In the genomic region with DNA sequence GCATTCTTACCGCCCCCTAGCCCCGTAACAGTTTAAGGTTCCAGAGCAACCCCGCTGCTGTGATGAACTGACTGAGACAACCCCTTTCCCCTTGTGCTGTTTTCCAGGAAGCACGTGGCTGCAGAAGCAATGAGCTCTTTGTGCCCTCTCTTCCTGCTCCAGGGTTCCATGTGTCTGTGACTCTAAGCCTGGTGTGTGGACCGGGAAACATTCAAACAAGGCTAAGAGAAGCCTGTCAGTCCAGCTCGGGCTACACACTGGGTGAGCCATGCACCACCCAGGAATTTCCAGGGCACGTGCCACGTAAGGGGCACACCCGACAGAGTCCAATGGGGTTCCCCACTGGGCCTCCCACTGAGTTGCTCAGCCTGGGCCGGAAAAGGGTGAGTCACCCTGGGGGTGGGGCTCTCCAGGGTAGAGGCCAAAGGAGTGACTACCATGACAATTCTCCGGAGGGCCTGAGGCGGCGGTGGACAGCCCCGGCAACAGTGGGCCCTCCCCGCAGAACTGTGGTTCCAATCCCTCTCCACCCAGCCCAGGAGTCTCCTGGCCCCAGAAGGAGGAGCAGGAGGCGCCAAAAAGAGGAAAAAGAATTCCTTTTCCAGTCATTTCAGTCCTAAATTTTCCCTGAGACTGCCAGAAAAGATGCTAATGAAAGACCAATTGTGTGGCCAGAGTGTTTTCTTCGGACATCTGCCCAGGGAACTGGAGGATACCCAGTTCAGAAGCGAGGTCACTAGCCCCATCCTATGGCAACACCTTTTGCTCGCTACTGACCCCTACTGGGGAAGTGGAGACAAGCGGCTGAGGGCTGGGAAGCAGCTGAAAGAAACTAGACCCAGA, we compare ENCODE assay signal across 8 cellular contexts.
DNase-seq lines count a peak whose midpoint lies in the region; ATAC-seq and TF ChIP-seq lines count a peak whose summit lies in the region.

No MANE protein-coding gene starts in this region.

- peak; percentile 94 for TF ChIP-seq CTCF in CD8-positive, alpha-beta T cell (IDR thresholded peaks at IDR 0.05)
- TF ChIP-seq CTCF in gastroesophageal sphincter (IDR thresholded peaks at IDR 0.05) (peak; percentile 62 to 88 (median 74)), osteocyte (IDR thresholded peaks at IDR 0.05) (peak; percentile 91), thoracic aorta (IDR thresholded peaks at IDR 0.05) (peak; percentile 53)

- H3K4me1 ChIP-seq in CD8-positive, alpha-beta T cell (ENCODE audit: insufficient read depth, low read length) = peaks cover 10% of the 10 kb centered on the region
- H3K4me1 ChIP-seq in gastroesophageal sphincter (peaks cover 0 to 12% (median 0%) of the 10 kb centered on the region in 3 donors), thoracic aorta (ENCODE audit: control insufficient read depth in 1 of 2, low read depth in 2 of 2) (peaks cover 0 to 5% of the 10 kb centered on the region in 2 donors)

- 32 to 76% methylated on average over 5 to 6 of the region's 20 CpGs for WGBS in gastroesophageal sphincter (ENCODE audit: low coverage in 1 of 2), 2 donors

- H3K27ac Mint-ChIP-seq in CD8-positive, alpha-beta T cell = no peak overlapping the region
- H3K27ac Mint-ChIP-seq in osteocyte (ENCODE audit: unreplicated experiment) = peak overlapping the region; percentile 92

- no peaks in the 10 kb centered on the region for H3K36me3 ChIP-seq in CD8-positive, alpha-beta T cell (ENCODE audit: insufficient read depth, low read length)
- H3K36me3 ChIP-seq in gastroesophageal sphincter (no peaks in the 10 kb centered on the region), thoracic aorta (no peaks in the 10 kb centered on the region)

- peaks cover 11% of the 10 kb centered on the region for H3K4me1 Mint-ChIP-seq in CD8-positive, alpha-beta T cell (ENCODE audit: low read depth)
- peaks cover 18% of the 10 kb centered on the region for H3K4me1 Mint-ChIP-seq in osteocyte (ENCODE audit: unreplicated experiment)

- no peaks in the 10 kb centered on the region for H3K9me3 Mint-ChIP-seq in CD8-positive, alpha-beta T cell
- H3K9me3 Mint-ChIP-seq in osteocyte (ENCODE audit: unreplicated experiment) = no peaks in the 10 kb centered on the region

- H3K4me3 ChIP-seq in CD8-positive, alpha-beta T cell (ENCODE audit: low read depth, low read length) = no peak overlapping the region
- no peak overlapping the region for H3K4me3 ChIP-seq in gastroesophageal sphincter
- H3K4me3 ChIP-seq in thoracic aorta = peak overlapping the region; percentile 13

- H3K36me3 Mint-ChIP-seq in CD8-positive, alpha-beta T cell = no peaks in the 10 kb centered on the region
- H3K36me3 Mint-ChIP-seq in osteocyte (ENCODE audit: unreplicated experiment) = no peaks in the 10 kb centered on the region

- no peaks in the 10 kb centered on the region for H3K9me3 ChIP-seq in CD8-positive, alpha-beta T cell (ENCODE audit: low read length)
- H3K9me3 ChIP-seq in gastroesophageal sphincter (no peaks in the 10 kb centered on the region), thoracic aorta (no peaks in the 10 kb centered on the region)

- H3K27me3 Mint-ChIP-seq in CD8-positive, alpha-beta T cell (ENCODE audit: low read depth) = peaks cover 3% of the 10 kb centered on the region
- no peaks in the 10 kb centered on the region for H3K27me3 Mint-ChIP-seq in osteocyte (ENCODE audit: unreplicated experiment)

- no peak for TF ChIP-seq POLR2A in gastroesophageal sphincter (IDR thresholded peaks at IDR 0.05)

- intact Hi-C loops in CD8-positive, alpha-beta T cell (cut with DNase I, micrococcal nuclease) = loop anchor here (1.0 to 5.0 kb wide), 9 partner anchors 11 to 308 kb away; no protein-coding TSS in a partner anchor

- peak overlapping the region; percentile 46 for H3K4me3 Mint-ChIP-seq in CD8-positive, alpha-beta T cell
- peak overlapping the region; percentile 28 for H3K4me3 Mint-ChIP-seq in osteocyte (ENCODE audit: unreplicated experiment)

- H3K27ac ChIP-seq in CD8-positive, alpha-beta T cell (ENCODE audit: low read depth, low read length) = no peak overlapping the region
- peak overlapping the region in 3 of 4 donors; percentile 68 to 74 (median 69) for H3K27ac ChIP-seq in gastroesophageal sphincter
- H3K27ac ChIP-seq in thoracic aorta = peak overlapping the region in 1 of 2 donors; percentile 24

- ATAC-seq in CD8-positive, alpha-beta T cell = peak; percentile 88
- peak; percentile 84 for ATAC-seq in GM19372 (IDR thresholded peaks at IDR 0.05; ENCODE audit: low read depth, unreplicated experiment)
- ATAC-seq in HG03469 (IDR thresholded peaks at IDR 0.05; ENCODE audit: unreplicated experiment) = peak; percentile 68
- ATAC-seq in gastroesophageal sphincter = peak; percentile 95
- ATAC-seq in thoracic aorta (ENCODE audit: insufficient number of reproducible peaks, low FRiP score, low read depth) = peak; percentile 82

- no peak for TF ChIP-seq EP300 in gastroesophageal sphincter (IDR thresholded peaks at IDR 0.05)

- POLR2A ChIA-PET in CD8-positive, alpha-beta T cell (lab: Charles Lee) = interaction anchor here (0.6 to 2.5 kb wide), 6 partner anchors 10 to 224 kb away, joined by 3 to 16 read pairs (median 4); partner anchors contain the start of gene SERTAD2

- CTCF ChIA-PET in CD8-positive, alpha-beta T cell (lab: Charles Lee) = interaction anchor here (0.6 to 16.4 kb wide), 39 partner anchors 9 to 311 kb away, joined by 3 to 222 read pairs (median 4); partner anchors contain the start of gene SERTAD2

- H3K27me3 ChIP-seq in CD8-positive, alpha-beta T cell (ENCODE audit: insufficient read depth, low read length) = no peaks in the 10 kb centered on the region
- no peaks in the 10 kb centered on the region for H3K27me3 ChIP-seq in gastroesophageal sphincter
- no peaks in the 10 kb centered on the region for H3K27me3 ChIP-seq in thoracic aorta (replicated peaks; ENCODE audit: insufficient read depth)

- peak; percentile 67 to 91 (median 78) for DNase-seq in CD8-positive, alpha-beta T cell
- DNase-seq in SIG-M5 (lab: John Stamatoyannopoulos, UW) = peak; percentile 28
- peak; percentile 81 for DNase-seq in activated gamma-delta T cell treated with Interleukin-2 at 50 U/mL for 16 hours
- peak; percentile 96 for DNase-seq in osteocyte (ENCODE audit: extremely low spot score, unreplicated experiment)
- DNase-seq in thoracic aorta (ENCODE audit: low spot score) = peak; percentile 69

Comparison
In these comparisons a context has a peak if more than half of its experiments do, and no peak if none do; other contexts are left out.
1. DNase-seq: peak in every context shown above with its lines; median percentile 96 in osteocyte; 81 in activated gamma-delta T cell treated with Interleukin-2 at 50 U/mL for 16 hours; 78 in CD8-positive, alpha-beta T cell; 69 in thoracic aorta; 28 in SIG-M5.